ENCODE assay signal across 8 cellular contexts in genomic region chr1:10941891-10942541, GRCh38.
DNase-seq lines count a peak whose midpoint lies in the region; ATAC-seq and TF ChIP-seq lines count a peak whose summit lies in the region.

No MANE protein-coding gene starts in this region.

- H3K4me3 ChIP-seq in fibroblast of mammary gland (ENCODE audit: control insufficient read depth, low read depth, low read length) (no peak overlapping the region), vagina (no peak overlapping the region)

- DNase-seq in NCI-H2227 (lab: John Stamatoyannopoulos, UW; ENCODE audit: unreplicated experiment) (peak; percentile 54), NCI-H2227 treated with DMSO at 0.1 percent for 48 hours (lab: John Stamatoyannopoulos, UW) (no peak), NCI-H1694 treated with DMSO at 0.1 percent for 48 hours (lab: John Stamatoyannopoulos, UW) (peak; percentile 27), fibroblast of mammary gland (ENCODE audit: low read depth) (peak; percentile 49), osteocyte (ENCODE audit: extremely low spot score, unreplicated experiment) (peak; percentile 89), vagina (ENCODE audit: extremely low spot score in 2 of 2) (no peak)
- peak; percentile 93 for DNase-seq in activated CD8-positive, alpha-beta memory T cell treated with anti-CD3 and anti-CD28 coated beads, Interleukin-2, amount 50 U/mL, for 48 hours

- TF ChIP-seq POLR2A in vagina (IDR thresholded peaks at IDR 0.05), result no peak

- H3K27me3 ChIP-seq in vagina, result no peaks in the 10 kb centered on the region

- no peak overlapping the region for H3K4me3 Mint-ChIP-seq in osteocyte (ENCODE audit: unreplicated experiment)

- H3K27me3 Mint-ChIP-seq in osteocyte (ENCODE audit: unreplicated experiment), result peaks cover 13% of the 10 kb centered on the region

- peaks cover 25% of the 10 kb centered on the region for H3K4me1 ChIP-seq in vagina

- no peaks in the 10 kb centered on the region for H3K36me3 ChIP-seq in vagina

- TF ChIP-seq CTCF in fibroblast of mammary gland (conservative IDR thresholded peaks at IDR 0.05; ENCODE audit: control insufficient read depth, insufficient read depth, low read depth, low read length) (peak; percentile 78), osteocyte (IDR thresholded peaks at IDR 0.05) (peak; percentile 92), vagina (IDR thresholded peaks at IDR 0.05) (peak; percentile 56 to 64 (median 63))

- peaks cover 14% of the 10 kb centered on the region for H3K4me1 Mint-ChIP-seq in osteocyte (ENCODE audit: unreplicated experiment)

- H3K9me3 Mint-ChIP-seq in osteocyte (ENCODE audit: unreplicated experiment), result no peaks in the 10 kb centered on the region

- no peak for ATAC-seq in GM21381 (IDR thresholded peaks at IDR 0.05; ENCODE audit: unreplicated experiment)

- no peak overlapping the region for H3K27ac ChIP-seq in vagina

- H3K27ac Mint-ChIP-seq in osteocyte (ENCODE audit: unreplicated experiment), result no peak overlapping the region

- intact Hi-C loops in vagina (cut with DNase I), result no loop called here

- H3K9me3 ChIP-seq in vagina, result no peaks in the 10 kb centered on the region

- no peaks in the 10 kb centered on the region for H3K36me3 Mint-ChIP-seq in osteocyte (ENCODE audit: unreplicated experiment)

Comparison
In these comparisons a context has a peak if more than half of its experiments do, and no peak if none do; other contexts are left out.
1. DNase-seq: peak in NCI-H2227 (single experiment), NCI-H1694 treated with DMSO at 0.1 percent for 48 hours (single experiment), activated CD8-positive, alpha-beta memory T cell treated with anti-CD3 and anti-CD28 coated beads, Interleukin-2, amount 50 U/mL, for 48 hours (single experiment), fibroblast of mammary gland (single experiment) and osteocyte (single experiment); none in NCI-H2227 treated with DMSO at 0.1 percent for 48 hours (single experiment) and vagina (0 of 2).
2. Peak in every context shown above with its lines, with median percentiles within 50 percentile points of each other: CTCF ChIP-seq.